ENCODE assay signal across 29 cellular contexts in the genomic region with DNA sequence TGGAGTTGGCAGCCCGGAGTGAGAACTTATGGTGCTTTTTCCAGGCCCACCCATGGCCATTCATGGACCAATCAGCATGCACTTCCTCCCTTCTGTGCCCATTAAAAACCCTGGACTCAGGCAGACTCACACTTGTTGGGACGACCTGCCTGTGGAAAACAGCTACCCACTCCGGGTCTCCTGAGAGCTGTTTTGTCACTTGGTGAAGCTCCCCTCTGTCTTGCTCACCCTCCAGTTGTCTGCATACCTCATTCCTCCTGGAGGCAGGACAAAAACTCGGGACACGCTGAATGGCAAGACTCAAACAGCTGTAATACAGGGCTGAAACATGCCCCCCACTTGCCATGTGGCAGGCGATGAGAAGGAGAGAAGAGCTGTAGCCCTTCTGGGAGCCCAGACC. TPM values are rescaled to one million over a fixed set of nuclear protein-coding genes. Genes with fewer than 3 reads are reported as not detected.
"Had no signal": no experiment of that assay in that cellular context is flagged by ENCODE, and none has a peak within 500 bp of the region (broad histone marks: within the 10 kb centered on the region; RNA-seq: fewer than 3 reads in every experiment).

No MANE protein-coding gene starts in this region.

- H3K27me3 ChIP-seq: stomach, suprapubic skin, testis, thyroid gland, tibial artery, tibial nerve, transverse colon, upper lobe of left lung, upper lobe of right lung, uterus, vagina had no signal

- H3K9me3 Mint-ChIP-seq: stimulated activated naive CD8-positive, alpha-beta T cell treated with anti-CD3 and anti-CD28 coated beads, Interleukin-15, Interleukin-2, amounts not matched to agents 100 ng/mL and 50 ng/mL, for 24 hours had no signal

- DNase-seq: stimulated activated CD4-positive, alpha-beta T cell treated with anti-CD3 and anti-CD28 coated beads, Interleukin-2, amount 100 ng/mL, for 48 hours; stimulated activated CD4-positive, alpha-beta T cell treated with anti-CD3 and anti-CD28 coated beads, Interleukin-4, amount 100 ng/mL, for 1 hour; stimulated activated CD4-positive, alpha-beta T cell treated with anti-CD3 and anti-CD28 coated beads, Interleukin-4, amount 100 ng/mL, for 24 hours; stimulated activated CD4-positive, alpha-beta T cell treated with anti-CD3 and anti-CD28 coated beads, Interleukin-4, amount 100 ng/mL, for 4 hours; stimulated activated CD8-positive, alpha-beta memory T cell treated with anti-CD3 and anti-CD28 coated beads, Interleukin-4, amount 100 ng/mL, for 48 hours; stimulated activated naive B cell treated with anti-CD40 and anti-IgM and Interleukin-4, amounts not matched to agents 10 μg/mL and 1 μg/mL and 100 μg/mL, for 72 hours; stimulated activated naive CD4-positive, alpha-beta T cell; stimulated activated naive CD4-positive, alpha-beta T cell treated with Interleukin-2 at 50 U/mL for 16 hours; stimulated activated naive CD8-positive, alpha-beta T cell treated with anti-CD3 and anti-CD28 coated beads, Interleukin-15, amount 100 ng/mL, for 72 hours; stimulated activated naive CD8-positive, alpha-beta T cell treated with anti-CD3 and anti-CD28 coated beads, Interleukin-15, Interleukin-2, amounts not matched to agents 100 U/mL and 50 U/mL, for 24 hours; stomach; substantia nigra; testis; thyroid gland; tibial artery; transverse colon; trophoblast cell; upper lobe of left lung; upper lobe of right lung; uterus had no signal

- H3K4me1 Mint-ChIP-seq: stimulated activated effector memory CD8-positive, alpha-beta T cell treated with anti-CD3 and anti-CD28 coated beads, Interleukin-12 subunit alpha, Interleukin-12 subunit beta, amount 100 ng/mL, for 72 hours; stimulated activated memory B cell treated with anti-CD40 and anti-IgM and Interleukin-4, amounts not matched to agents 10 μg/mL and 1 μg/mL and 100 μg/mL, for 72 hours; stimulated activated naive B cell treated with anti-CD40 and anti-IgM and Interleukin-4, amounts not matched to agents 10 μg/mL and 1 μg/mL and 100 μg/mL, for 72 hours; stimulated activated naive CD8-positive, alpha-beta T cell treated with anti-CD3 and anti-CD28 coated beads, Interleukin-15, amount 100 ng/mL, for 72 hours had no signal

- H3K27ac Mint-ChIP-seq: stimulated activated effector memory CD8-positive, alpha-beta T cell treated with anti-CD3 and anti-CD28 coated beads, Interleukin-12 subunit alpha, Interleukin-12 subunit beta, amount 100 ng/mL, for 72 hours; stimulated activated memory B cell treated with anti-CD40 and anti-IgM and Interleukin-4, amounts not matched to agents 10 μg/mL and 1 μg/mL and 100 μg/mL, for 72 hours; stimulated activated naive B cell treated with anti-CD40 and anti-IgM and Interleukin-4, amounts not matched to agents 10 μg/mL and 1 μg/mL and 100 μg/mL, for 72 hours; stimulated activated naive CD8-positive, alpha-beta T cell treated with anti-CD3 and anti-CD28 coated beads, Interleukin-15, amount 100 ng/mL, for 72 hours; stimulated activated naive CD8-positive, alpha-beta T cell treated with anti-CD3 and anti-CD28 coated beads, Interleukin-15, Interleukin-2, amounts not matched to agents 100 ng/mL and 50 ng/mL, for 24 hours; type B pancreatic cell had no signal

- H3K36me3 Mint-ChIP-seq: stimulated activated effector memory CD8-positive, alpha-beta T cell treated with anti-CD3 and anti-CD28 coated beads, Interleukin-12 subunit alpha, Interleukin-12 subunit beta, amount 100 ng/mL, for 72 hours had no signal

- H3K4me1 ChIP-seq: stomach, suprapubic skin, testis, thyroid gland, tibial artery, tibial nerve, transverse colon, upper lobe of left lung, upper lobe of right lung, uterus, vagina had no signal

- H3K9me3 ChIP-seq: testis, thoracic aorta, thyroid gland, uterus, vagina had no signal

- H3K4me3 ChIP-seq: stomach, suprapubic skin, testis, thoracic aorta, thyroid gland, tibial artery, tibial nerve, transverse colon, upper lobe of left lung, upper lobe of right lung, uterus, vagina had no signal

- H3K36me3 ChIP-seq: transverse colon, uterus had no signal

- H3K27ac ChIP-seq: stomach, suprapubic skin, testis, thoracic aorta, thyroid gland, tibial artery, tibial nerve, transverse colon, upper lobe of left lung, upper lobe of right lung, uterus, vagina had no signal

- H3K27me3 Mint-ChIP-seq: stimulated activated memory B cell treated with anti-CD40 and anti-IgM and Interleukin-4, amounts not matched to agents 10 μg/mL and 1 μg/mL and 100 μg/mL, for 72 hours; stimulated activated naive B cell treated with anti-CD40 and anti-IgM and Interleukin-4, amounts not matched to agents 10 μg/mL and 1 μg/mL and 100 μg/mL, for 72 hours; stimulated activated naive CD8-positive, alpha-beta T cell treated with anti-CD3 and anti-CD28 coated beads, Interleukin-15, amount 100 ng/mL, for 72 hours; stimulated activated naive CD8-positive, alpha-beta T cell treated with anti-CD3 and anti-CD28 coated beads, Interleukin-15, Interleukin-2, amounts not matched to agents 100 ng/mL and 50 ng/mL, for 24 hours; type B pancreatic cell had no signal

- H3K4me3 Mint-ChIP-seq: stimulated activated effector memory CD8-positive, alpha-beta T cell treated with anti-CD3 and anti-CD28 coated beads, Interleukin-12 subunit alpha, Interleukin-12 subunit beta, amount 100 ng/mL, for 72 hours; stimulated activated memory B cell treated with anti-CD40 and anti-IgM and Interleukin-4, amounts not matched to agents 10 μg/mL and 1 μg/mL and 100 μg/mL, for 72 hours; stimulated activated naive B cell treated with anti-CD40 and anti-IgM and Interleukin-4, amounts not matched to agents 10 μg/mL and 1 μg/mL and 100 μg/mL, for 72 hours; stimulated activated naive CD8-positive, alpha-beta T cell treated with anti-CD3 and anti-CD28 coated beads, Interleukin-15, amount 100 ng/mL, for 72 hours; stimulated activated naive CD8-positive, alpha-beta T cell treated with anti-CD3 and anti-CD28 coated beads, Interleukin-15, Interleukin-2, amounts not matched to agents 100 ng/mL and 50 ng/mL, for 24 hours; type B pancreatic cell had no signal

RNA-seq across cellular contexts. Expression of a gene that starts 35.2 kb away (rescaled TPM):
- total RNA-seq: stomach, subcutaneous adipose tissue, thoracic aorta, transverse colon, upper lobe of right lung, vagina had no signal
